Comparison of ENCODE assay signal across 8 cellular contexts in the genomic region with DNA sequence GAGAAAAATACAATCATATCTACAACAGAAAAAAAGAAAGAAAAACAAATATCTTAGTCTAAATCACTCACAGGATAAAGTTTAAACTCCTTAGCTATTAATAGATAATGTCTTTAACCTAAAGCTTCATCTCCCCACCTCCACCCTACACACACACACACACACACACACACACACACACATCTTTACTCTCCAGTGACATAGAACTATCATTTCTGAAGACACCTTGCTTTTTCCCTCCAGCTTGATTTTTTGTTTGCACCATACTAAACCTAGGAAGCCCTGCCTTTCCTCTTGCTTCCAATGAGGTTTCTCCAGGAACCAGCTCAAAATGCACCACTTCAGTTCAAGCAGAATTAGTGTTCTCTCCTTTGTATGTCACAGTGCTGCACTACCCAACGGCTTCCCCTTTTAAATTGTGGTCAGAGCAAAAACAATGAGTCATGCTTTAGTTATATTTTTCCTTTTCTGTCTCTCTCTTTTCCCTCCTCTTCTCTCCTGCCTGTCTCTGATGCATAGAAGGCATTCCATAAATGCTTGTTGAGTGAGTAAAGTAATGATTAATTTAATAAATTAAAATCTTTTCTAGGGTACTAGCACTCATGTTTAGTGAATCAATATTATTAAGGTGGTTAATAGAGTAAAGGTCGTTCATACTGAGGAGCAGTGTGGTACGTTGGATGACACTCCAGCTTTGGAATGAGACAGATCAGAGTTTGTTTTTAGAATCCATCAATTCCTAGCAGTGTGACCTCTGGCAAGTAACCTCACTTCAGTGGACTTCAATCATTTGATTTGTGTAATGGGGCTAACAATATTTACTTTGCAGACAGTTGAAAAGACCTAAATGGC. TPM values are rescaled to one million over a fixed set of nuclear protein-coding genes. Genes with fewer than 3 reads are reported as not detected.
DNase-seq lines count a peak whose midpoint lies in the region; ATAC-seq, FAIRE-seq and TF ChIP-seq lines count a peak whose summit lies in the region.

No MANE protein-coding gene starts in this region.

- H3K36me3 ChIP-seq in ascending aorta = no peaks in the 10 kb centered on the region

- H3K4me3 ChIP-seq in ascending aorta = no peak overlapping the region

- peak; percentile 57 for ATAC-seq in HG02588 (IDR thresholded peaks at IDR 0.05; ENCODE audit: unreplicated experiment)
- peak; percentile 99 for ATAC-seq in foreskin keratinocyte
- ATAC-seq in HG02884 (IDR thresholded peaks at IDR 0.05; ENCODE audit: unreplicated experiment) = no peak

- H3K27ac ChIP-seq in foreskin keratinocyte (no peak overlapping the region), ascending aorta (peak overlapping the region in 1 of 2 donors; percentile 7)

- TF ChIP-seq CTCF in foreskin keratinocyte (conservative IDR thresholded peaks at IDR 0.05) (no peak), ascending aorta (IDR thresholded peaks at IDR 0.05) (no peak)

- peak; percentile 53 for DNase-seq in GM04503 (ENCODE audit: low read depth)
- DNase-seq in RCC 7860 (ENCODE audit: low spot score) = peak; percentile 90
- peak; percentile 71 to 82 for DNase-seq in foreskin keratinocyte
- DNase-seq in ascending aorta (ENCODE audit: low spot score in 2 of 2) = no peak
- DNase-seq in stimulated activated CD4-positive, alpha-beta T cell treated with anti-CD3 and anti-CD28 coated beads, Interleukin-1b, Interleukin-23, amount 100 ng/mL, for 48 hours = no peak
- DNase-seq in NCI-H1436 (lab: John Stamatoyannopoulos, UW) = no peak

- no peaks in the 10 kb centered on the region for H3K4me1 ChIP-seq in foreskin keratinocyte
- H3K4me1 ChIP-seq in ascending aorta = no peaks in the 10 kb centered on the region

- peak; percentile 99 for FAIRE-seq in RCC 7860 (lab: Jason Lieb, UNC)

- no peaks in the 10 kb centered on the region for H3K9me3 ChIP-seq in ascending aorta

- no peaks in the 10 kb centered on the region for H3K27me3 ChIP-seq in foreskin keratinocyte
- H3K27me3 ChIP-seq in ascending aorta = no peaks in the 10 kb centered on the region

- intact Hi-C loops in ascending aorta (cut with DNase I) = no loop called here

RNA-seq across cellular contexts. Expression of gene RTL3, which starts 5.9 kb away (rescaled TPM):
- total RNA-seq in foreskin keratinocyte = not detected in 2 replicates
- polyA plus RNA-seq in foreskin keratinocyte = not detected in 2 replicates
- total RNA-seq in ascending aorta = not detected

Comparison
In these comparisons a context has a peak if more than half of its experiments do, and no peak if none do; other contexts are left out.
1. DNase-seq: peak in GM04503 (single experiment), RCC 7860 (single experiment) and foreskin keratinocyte (2 of 2); none in ascending aorta (0 of 2), stimulated activated CD4-positive, alpha-beta T cell treated with anti-CD3 and anti-CD28 coated beads, Interleukin-1b, Interleukin-23, amount 100 ng/mL, for 48 hours (single experiment) and NCI-H1436 (single experiment).